ENCODE assay signal across 1 cellular context in the genomic region with DNA sequence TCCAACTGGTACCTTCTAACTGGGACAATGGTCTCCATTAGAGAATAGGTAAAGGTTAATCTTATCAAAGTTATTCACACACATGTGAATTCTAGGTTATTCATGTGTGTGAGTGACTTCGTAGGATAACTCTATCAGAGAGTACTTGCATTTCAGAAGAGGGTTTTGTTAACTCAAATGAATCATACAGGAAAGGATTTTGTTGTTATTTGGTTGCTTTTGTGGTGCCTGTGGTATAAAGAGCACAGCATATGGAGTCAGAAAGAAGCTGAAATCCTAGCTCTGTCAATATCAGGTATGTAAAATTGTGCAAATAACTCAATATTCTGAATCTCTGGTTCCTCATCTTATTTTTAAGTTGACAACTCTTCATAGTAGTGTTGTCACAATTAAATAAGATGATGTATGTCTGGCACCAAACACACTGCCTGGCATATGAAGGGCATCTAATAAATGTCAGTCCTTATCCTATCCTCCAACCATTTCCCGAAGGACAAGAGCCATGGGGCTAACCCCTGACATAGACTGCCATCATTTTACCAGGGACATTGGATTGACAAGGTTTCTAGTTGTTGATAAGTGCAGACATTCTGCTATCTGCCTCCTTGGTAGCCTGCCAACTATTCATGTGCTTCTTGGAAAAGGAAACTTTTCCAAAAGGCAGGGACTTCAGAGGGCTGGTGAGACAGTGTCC.
TF ChIP-seq lines count a peak whose summit lies in the region.

No MANE protein-coding gene starts in this region.

TF ChIP-seq in IMR-90, 13 proteins besides CTCF, POLR2A, EP300 and RAD21:
- TF ChIP-seq RFX5 (IDR thresholded peaks at IDR 0.05; ENCODE audit: low read depth, low read length) (no peak), BHLHE40 (IDR thresholded peaks at IDR 0.05; ENCODE audit: low read depth, low read length) (no peak), FOS (IDR thresholded peaks at IDR 0.05; ENCODE audit: low read depth, low read length) (no peak), MAFK (IDR thresholded peaks at IDR 0.05; ENCODE audit: low read depth, low read length) (no peak), CEBPB (IDR thresholded peaks at IDR 0.05; ENCODE audit: low read depth, low read length) (no peak), MXI1 (IDR thresholded peaks at IDR 0.05; ENCODE audit: borderline replicate concordance, low read depth, low read length) (no peak), RCOR1 (IDR thresholded peaks at IDR 0.05; ENCODE audit: insufficient replicate concordance, low read length) (no peak), MAZ (IDR thresholded peaks at IDR 0.05; ENCODE audit: borderline replicate concordance, low read depth, low read length) (no peak), CHD1 (IDR thresholded peaks at IDR 0.05; ENCODE audit: low read depth, low read length) (no peak), NFE2L2 (IDR thresholded peaks at IDR 0.05; ENCODE audit: low read depth, low read length) (no peak), SMC3 (IDR thresholded peaks at IDR 0.05; ENCODE audit: low read depth, low read length) (no peak)
- TF ChIP-seq, protein P1, sequence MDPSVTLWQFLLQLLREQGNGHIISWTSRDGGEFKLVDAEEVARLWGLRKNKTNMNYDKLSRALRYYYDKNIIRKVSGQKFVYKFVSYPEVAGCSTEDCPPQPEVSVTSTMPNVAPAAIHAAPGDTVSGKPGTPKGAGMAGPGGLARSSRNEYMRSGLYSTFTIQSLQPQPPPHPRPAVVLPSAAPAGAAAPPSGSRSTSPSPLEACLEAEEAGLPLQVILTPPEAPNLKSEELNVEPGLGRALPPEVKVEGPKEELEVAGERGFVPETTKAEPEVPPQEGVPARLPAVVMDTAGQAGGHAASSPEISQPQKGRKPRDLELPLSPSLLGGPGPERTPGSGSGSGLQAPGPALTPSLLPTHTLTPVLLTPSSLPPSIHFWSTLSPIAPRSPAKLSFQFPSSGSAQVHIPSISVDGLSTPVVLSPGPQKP (IDR thresholded peaks at IDR 0.05; ENCODE audit: borderline replicate concordance, low read depth, low read length): no peak
- TF ChIP-seq, protein P2, sequence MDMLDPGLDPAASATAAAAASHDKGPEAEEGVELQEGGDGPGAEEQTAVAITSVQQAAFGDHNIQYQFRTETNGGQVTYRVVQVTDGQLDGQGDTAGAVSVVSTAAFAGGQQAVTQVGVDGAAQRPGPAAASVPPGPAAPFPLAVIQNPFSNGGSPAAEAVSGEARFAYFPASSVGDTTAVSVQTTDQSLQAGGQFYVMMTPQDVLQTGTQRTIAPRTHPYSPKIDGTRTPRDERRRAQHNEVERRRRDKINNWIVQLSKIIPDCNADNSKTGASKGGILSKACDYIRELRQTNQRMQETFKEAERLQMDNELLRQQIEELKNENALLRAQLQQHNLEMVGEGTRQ (IDR thresholded peaks at IDR 0.05; ENCODE audit: low read depth, low read length): no peak
